9 cellular contexts compared by ENCODE assay signal in the genomic region with DNA sequence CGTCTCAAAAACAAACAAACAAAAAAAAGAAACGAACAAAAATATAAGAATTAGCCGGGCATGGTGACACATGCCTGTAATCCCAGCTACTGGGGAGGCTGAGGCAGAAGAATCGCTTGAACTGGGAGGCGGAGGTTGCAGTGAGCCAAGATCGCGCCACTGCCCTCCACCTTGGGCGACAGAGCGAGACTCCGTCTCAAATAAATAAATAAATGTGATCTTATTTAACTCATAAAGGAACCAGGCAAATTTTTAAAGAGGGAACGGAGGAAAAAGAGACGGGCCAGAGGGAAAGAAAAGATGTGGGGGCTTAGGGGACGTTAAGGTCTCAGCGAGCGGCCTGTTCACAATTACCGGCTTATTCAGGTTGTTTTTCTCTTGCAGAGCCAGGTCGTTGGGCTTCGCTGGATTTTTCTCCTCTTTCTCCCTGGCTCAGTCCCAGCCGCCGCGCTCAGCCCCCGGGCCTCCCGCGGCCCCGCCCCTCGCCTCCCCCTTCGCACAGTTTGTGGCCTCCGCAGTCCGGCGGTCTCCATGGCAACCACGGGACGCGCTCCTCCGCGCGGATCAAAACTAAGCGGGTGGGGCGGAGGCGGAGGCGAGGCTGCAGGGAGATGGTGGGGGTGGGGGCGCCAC. TPM values are rescaled to one million over a fixed set of nuclear protein-coding genes. Genes with fewer than 3 reads are reported as not detected.
DNase-seq lines count a peak whose midpoint lies in the region; ATAC-seq and TF ChIP-seq lines count a peak whose summit lies in the region.
"Had no signal": no experiment of that assay in that cellular context is flagged by ENCODE, and none has a peak within 500 bp of the region (broad histone marks: within the 10 kb centered on the region; RNA-seq: fewer than 3 reads in every experiment).

No MANE protein-coding gene starts in this region.

- POLR2A ChIA-PET in A673 (lab: Charles Lee; ENCODE audit: low non-redundant PET): interaction anchor here (0.7 kb wide), 1 partner anchor 9 kb away, joined by 3 read pairs; no protein-coding TSS in a partner anchor

- H3K9me3 ChIP-seq in A673 (ENCODE audit: low read depth, low read length, poor library complexity, severe bottlenecking): no peaks in the 10 kb centered on the region

- in situ Hi-C loops in T47D (cut with HindIII; ENCODE audit: low pct_unique_long_range_greater_than_20kb, low sequenced_read_pairs): no loop called here

- peaks cover 38% of the 10 kb centered on the region for H3K4me1 ChIP-seq in A673 (ENCODE audit: insufficient read depth, low read length, poor library complexity, severe bottlenecking)

- H3K4me3 ChIP-seq in A673 (ENCODE audit: low read depth, low read length, poor library complexity, severe bottlenecking) (peak overlapping the region; percentile 43), skin epidermis (peak overlapping the region; percentile 2 to 30 (median 17))
- H3K4me3 ChIP-seq: GM12878 had no signal

- BruUV-seq in A673 (replicated peaks; lab: Mats Ljungman, UMichigan): no TSS peak

- H3K36me3 ChIP-seq in A673 (ENCODE audit: insufficient read depth, low read length, poor library complexity, severe bottlenecking): no peaks in the 10 kb centered on the region

- CTCF ChIA-PET in A673 (lab: Charles Lee): no interaction called here

- TF ChIP-seq CTCF in A673 (conservative IDR thresholded peaks at IDR 0.05; ENCODE audit: low read depth, low read length): no peak

- peak; percentile 94 for DNase-seq in A673 (ENCODE audit: low spot score)
- peak; percentile 38 for DNase-seq in GOT3 (lab: John Stamatoyannopoulos, UW)
- peak; percentile 34 for DNase-seq in NCI-H524 treated with DMSO at 0.1 percent for 48 hours (lab: John Stamatoyannopoulos, UW)
- peak; percentile 54 to 76 for DNase-seq in T47D (ENCODE audit: low read depth in 1 of 2, low spot score in 1 of 2)
- peak; percentile 91 for DNase-seq in iPS-NIHi11 (ENCODE audit: low spot score)
- DNase-seq in germinal center (ENCODE audit: low spot score): no peak

- H3K27ac ChIP-seq in A673 (ENCODE audit: low read depth, low read length, poor library complexity, severe bottlenecking) (peak overlapping the region; percentile 71), skin epidermis (peak overlapping the region in 3 of 21 experiments; percentile 2 to 16 (median 13))

- intact Hi-C loops in A673 (cut with micrococcal nuclease; ENCODE audit: unreplicated experiment): no loop called here

- ATAC-seq in GM21526 (IDR thresholded peaks at IDR 0.05; ENCODE audit: low FRiP score, unreplicated experiment): no peak
- ATAC-seq: GM12878 had no signal

- H3K27me3 ChIP-seq in A673 (replicated peaks; ENCODE audit: insufficient read depth, low read depth, low read length, poor library complexity): no peaks in the 10 kb centered on the region

RNA-seq across cellular contexts. Expression of a gene that starts 2.8 kb away (rescaled TPM):
- 24.5 and 32.1 TPM in 2 replicates for total RNA-seq in A673 (2021)

RNA-seq across cellular contexts. Expression of a gene that starts 12.5 kb away (rescaled TPM):
- total RNA-seq in A673 (2021): not detected in 2 replicates
- total RNA-seq: GM12878 had no signal

RNA-seq across cellular contexts. Expression of a gene that starts 55.2 kb away (rescaled TPM):
- total RNA-seq in A673 (2021): 12.8 and 15.9 TPM in 2 replicates
